2 cellular contexts compared by ENCODE assay signal in genomic region chr1:158496379-158496778, GRCh38.
TF ChIP-seq lines count a peak whose summit lies in the region.

No MANE protein-coding gene starts in this region.

TF ChIP-seq in liver, 16 proteins besides CTCF, POLR2A, EP300 and RAD21:
- TF ChIP-seq TAF1 (conservative IDR thresholded peaks at IDR 0.05), result no peak
- no peak for TF ChIP-seq ZBTB33 (IDR thresholded peaks at IDR 0.05)
- no peak for TF ChIP-seq HNF4G (IDR thresholded peaks at IDR 0.05)
- no peak for TF ChIP-seq SP1 (IDR thresholded peaks at IDR 0.05)
- TF ChIP-seq FOXA2 (IDR thresholded peaks at IDR 0.05), result no peak
- no peak for TF ChIP-seq NR2F2 (IDR thresholded peaks at IDR 0.05)
- TF ChIP-seq HNF4A (conservative IDR thresholded peaks at IDR 0.05), result no peak
- TF ChIP-seq GABPA (IDR thresholded peaks at IDR 0.05 in 1 of 2, conservative IDR thresholded peaks at IDR 0.05 in 1 of 2), result no peak
- TF ChIP-seq FOXA1 (IDR thresholded peaks at IDR 0.05), result no peak
- no peak for TF ChIP-seq EGR1 (IDR thresholded peaks at IDR 0.05; ENCODE audit: low read depth in 2 of 2)
- no peak for TF ChIP-seq JUND (IDR thresholded peaks at IDR 0.05)

TF ChIP-seq in HepG2, 621 proteins besides CTCF, POLR2A, EP300 and RAD21:
- TF ChIP-seq ZBTB2 (CRISPR knock-in tag; IDR thresholded peaks at IDR 0.05; ENCODE audit: low read depth), result no peak
- TF ChIP-seq IRF2 (CRISPR knock-in tag; IDR thresholded peaks at IDR 0.05), result no peak
- TF ChIP-seq MAFF (IDR thresholded peaks at IDR 0.05; ENCODE audit: low read depth, low read length), result no peak
- no peak for TF ChIP-seq ZBED4 (CRISPR knock-in tag; IDR thresholded peaks at IDR 0.05; ENCODE audit: borderline replicate concordance)
- no peak for TF ChIP-seq RELA (CRISPR knock-in tag; IDR thresholded peaks at IDR 0.05)
- no peak for TF ChIP-seq ZNF468 (CRISPR knock-in tag; IDR thresholded peaks at IDR 0.05)
- no peak for TF ChIP-seq NCOA2 (CRISPR knock-in tag; IDR thresholded peaks at IDR 0.05)
- TF ChIP-seq ZNF776 (CRISPR knock-in tag; IDR thresholded peaks at IDR 0.05), result no peak
- TF ChIP-seq ZNF432 (CRISPR knock-in tag; IDR thresholded peaks at IDR 0.05; ENCODE audit: borderline replicate concordance), result no peak
